In the genomic region with DNA sequence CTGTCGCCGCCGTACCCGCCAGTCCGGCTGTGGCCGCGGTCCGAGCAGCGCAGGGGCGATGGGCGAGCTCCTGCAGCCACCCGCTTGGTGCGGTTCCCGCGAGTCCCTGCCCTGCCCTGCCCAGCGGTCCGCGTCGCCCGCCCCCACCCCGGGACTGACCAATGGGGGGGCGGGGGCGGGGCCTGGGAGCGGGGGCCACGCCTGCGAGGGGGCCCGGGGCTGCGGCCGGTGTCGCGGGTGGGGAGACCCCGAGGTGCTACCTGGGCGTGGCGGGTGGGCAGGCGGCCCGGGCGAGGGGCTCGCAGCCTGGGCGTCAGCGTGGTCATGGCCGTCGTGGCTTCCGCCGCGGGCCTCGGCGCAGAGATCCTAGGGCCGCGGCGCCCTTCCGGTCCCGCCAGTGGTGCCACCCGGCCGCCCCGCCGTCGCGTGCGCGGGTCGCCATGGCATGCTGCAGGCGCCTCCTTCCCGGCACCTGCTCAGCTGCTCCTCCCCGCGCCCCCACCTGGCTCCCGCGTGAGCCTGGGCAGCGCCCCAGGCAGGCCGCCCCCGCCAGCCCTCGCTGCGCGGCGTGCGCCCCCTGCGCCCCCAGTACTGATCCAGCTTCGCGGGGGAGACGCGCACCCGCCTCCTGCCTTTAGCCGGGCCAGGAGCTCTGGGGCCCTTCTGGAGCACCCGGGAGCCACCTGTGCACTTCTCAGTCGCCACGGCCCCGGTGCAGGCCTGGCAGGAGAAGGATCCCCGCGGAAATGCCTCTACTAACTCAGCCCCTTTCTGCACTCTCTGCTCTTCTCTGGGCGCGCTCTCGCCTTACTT, we compare ENCODE assay signal across 8 cellular contexts. TPM values are rescaled to one million over a fixed set of nuclear protein-coding genes. Genes with fewer than 3 reads are reported as not detected.
A peak's percentile ranks its signal among the peaks of the same experiment; 100 is the strongest.
DNase-seq lines count a peak whose midpoint lies in the region; ATAC-seq lines count a peak whose summit lies in the region.

A gene with protein sequence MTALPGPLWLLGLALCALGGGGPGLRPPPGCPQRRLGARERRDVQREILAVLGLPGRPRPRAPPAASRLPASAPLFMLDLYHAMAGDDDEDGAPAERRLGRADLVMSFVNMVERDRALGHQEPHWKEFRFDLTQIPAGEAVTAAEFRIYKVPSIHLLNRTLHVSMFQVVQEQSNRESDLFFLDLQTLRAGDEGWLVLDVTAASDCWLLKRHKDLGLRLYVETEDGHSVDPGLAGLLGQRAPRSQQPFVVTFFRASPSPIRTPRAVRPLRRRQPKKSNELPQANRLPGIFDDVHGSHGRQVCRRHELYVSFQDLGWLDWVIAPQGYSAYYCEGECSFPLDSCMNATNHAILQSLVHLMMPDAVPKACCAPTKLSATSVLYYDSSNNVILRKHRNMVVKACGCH (minus strand): TSS at position 108 of the 813 bp plus-strand sequence. CDS start 380 bp downstream, outside the sequence.

- no peaks in the 10 kb centered on the region for H3K9me3 ChIP-seq in mesodermal cell (ENCODE audit: control insufficient read depth, low read length)

- H3K27ac ChIP-seq in mesodermal cell (ENCODE audit: low read depth, low read length, severe bottlenecking) = no peak within 1 kb of the TSS

- ATAC-seq in HG02588 (IDR thresholded peaks at IDR 0.05; ENCODE audit: unreplicated experiment) = peak; percentile 69
- ATAC-seq in GM19452 (IDR thresholded peaks at IDR 0.05; ENCODE audit: unreplicated experiment) = no peak

- peak; percentile 43 for DNase-seq in EL
- DNase-seq in NCI-H2171 treated with DMSO at 0.1 percent for 48 hours (lab: John Stamatoyannopoulos, UW) = peak; percentile 63
- peak; percentile 66 for DNase-seq in activated CD4-positive, CD25-positive, alpha-beta regulatory T cell treated with anti-CD3 and anti-CD28 coated beads, Interleukin-2, amount 50 U/mL, for 72 hours
- DNase-seq in ecto neural progenitor cell (ENCODE audit: low spot score) = peak; percentile 76
- peak; percentile 0 to 43 for DNase-seq in stimulated activated CD8-positive, alpha-beta memory T cell treated with anti-CD3 and anti-CD28 coated beads, Interleukin-7, amount 100 ng/mL, for 4 hours (ENCODE audit: low read depth in 2 of 2)

- H3K4me1 ChIP-seq in mesodermal cell (ENCODE audit: control insufficient read depth, insufficient read depth, low read length, poor library complexity, severe bottlenecking) = no peaks in the 10 kb centered on the region

- H3K36me3 ChIP-seq in mesodermal cell (ENCODE audit: control insufficient read depth, insufficient read depth, low read length) = no peaks in the 10 kb centered on the region

- H3K4me3 ChIP-seq in mesodermal cell (ENCODE audit: extremely low read depth, insufficient read depth, low read length, poor library complexity, severe bottlenecking) = peak within 1 kb of the TSS; percentile 34

- WGBS in mesodermal cell (ENCODE audit: insufficient coverage in 2 of 2), 2 experiments = 1 to 3% methylated on average over 60 of the region's 91 CpGs

RNA-seq across cellular contexts. Expression of the gene that starts here (rescaled TPM):
- not detected for polyA plus RNA-seq in mesodermal cell (2013, experiment 1 of 2)
- not detected for polyA plus RNA-seq in mesodermal cell (2013, experiment 2 of 2)

Comparison
In these comparisons a context has a peak if more than half of its experiments do, and no peak if none do; other contexts are left out.
1. DNase-seq: peak in every context shown above with its lines; median percentile 76 in ecto neural progenitor cell; 66 in activated CD4-positive, CD25-positive, alpha-beta regulatory T cell treated with anti-CD3 and anti-CD28 coated beads, Interleukin-2, amount 50 U/mL, for 72 hours; 63 in NCI-H2171 treated with DMSO at 0.1 percent for 48 hours; 43 in EL; 22 in stimulated activated CD8-positive, alpha-beta memory T cell treated with anti-CD3 and anti-CD28 coated beads, Interleukin-7, amount 100 ng/mL, for 4 hours.